8 cellular contexts compared by ENCODE assay signal in genomic region chr1:29236993-29237905, GRCh38. TPM values are rescaled to one million over a fixed set of nuclear protein-coding genes. Genes with fewer than 3 reads are reported as not detected.
A peak's percentile ranks its signal among the peaks of the same experiment; 100 is the strongest.
DNase-seq lines count a peak whose midpoint lies in the region; ATAC-seq and TF ChIP-seq lines count a peak whose summit lies in the region.

No MANE protein-coding gene starts in this region.

- H3K36me3 Mint-ChIP-seq in stimulated activated naive B cell treated with anti-CD40 and anti-IgM and Interleukin-4, amounts not matched to agents 10 μg/mL and 1 μg/mL and 100 μg/mL, for 72 hours = peaks cover 0 to 3% of the 10 kb centered on the region in 2 donors

- TF ChIP-seq CTCF in PC-3 (conservative IDR thresholded peaks at IDR 0.05; ENCODE audit: low read depth, low read length) (no peak), kidney epithelial cell (IDR thresholded peaks at IDR 0.05; ENCODE audit: insufficient read depth, low read length, poor library complexity, severe bottlenecking) (no peak)

- peaks cover 57 to 67% of the 10 kb centered on the region in 2 donors for H3K27me3 Mint-ChIP-seq in stimulated activated naive B cell treated with anti-CD40 and anti-IgM and Interleukin-4, amounts not matched to agents 10 μg/mL and 1 μg/mL and 100 μg/mL, for 72 hours

- H4K20me1 ChIP-seq in PC-3 (ENCODE audit: low read length) = no peaks in the 10 kb centered on the region

- intact Hi-C loops in PC-3 (cut with micrococcal nuclease) = loop anchor here (5.0 to 10.0 kb wide), 7 partner anchors 335 to 1480 kb away; no protein-coding TSS in a partner anchor

- POLR2A ChIA-PET in PC-3 (lab: Charles Lee; ENCODE audit: unreplicated experiment) = no interaction called here

- H3K27ac ChIP-seq in PC-3 (ENCODE audit: low read length) = no peak overlapping the region

- H3K27me3 ChIP-seq in PC-3 (ENCODE audit: low read length) (no peaks in the 10 kb centered on the region), kidney epithelial cell (ENCODE audit: control insufficient read depth, insufficient read depth, low read length) (no peaks in the 10 kb centered on the region)

- H3K9ac ChIP-seq in PC-3 (ENCODE audit: low read length) = peak overlapping the region; percentile 60

- H3K36me3 ChIP-seq in PC-3 (ENCODE audit: low read depth, low read length) (no peaks in the 10 kb centered on the region), kidney epithelial cell (ENCODE audit: control insufficient read depth, insufficient read depth, low read length) (no peaks in the 10 kb centered on the region)

- CTCF ChIA-PET in PC-3 (lab: Charles Lee) = interaction anchor here (0.5 to 1.0 kb wide), 2 partner anchors 452 to 1143 kb away, joined by 3 to 4 read pairs; no protein-coding TSS in a partner anchor

- no peaks in the 10 kb centered on the region for H3K9me3 Mint-ChIP-seq in stimulated activated naive B cell treated with anti-CD40 and anti-IgM and Interleukin-4, amounts not matched to agents 10 μg/mL and 1 μg/mL and 100 μg/mL, for 72 hours

- peak overlapping the region; percentile 83 for H2AFZ ChIP-seq in PC-3 (ENCODE audit: low read length)

- H3K9me3 ChIP-seq in PC-3 (ENCODE audit: low read length) = no peaks in the 10 kb centered on the region

- DNase-seq in NCI-H1417 (lab: John Stamatoyannopoulos, UW) (peak in 2 of 3 experiments; percentile 54 to 69), NCI-H1417 treated with DMSO at 0.1 percent for 48 hours (lab: John Stamatoyannopoulos, UW) (no peak), PC-3 (peak; percentile 31), kidney epithelial cell (ENCODE audit: low read depth) (no peak)
- peak; percentile 6 for DNase-seq in central memory CD4-positive, alpha-beta T cell
- DNase-seq in stimulated activated naive B cell treated with anti-CD40 and anti-IgM and Interleukin-4, amounts not matched to agents 10 μg/mL and 1 μg/mL and 100 μg/mL, for 72 hours = no peak

- H3K9me2 ChIP-seq in PC-3 (replicated peaks; ENCODE audit: low read length) = no peaks in the 10 kb centered on the region

- peaks cover 13 to 21% of the 10 kb centered on the region in 2 donors for H3K4me1 Mint-ChIP-seq in stimulated activated naive B cell treated with anti-CD40 and anti-IgM and Interleukin-4, amounts not matched to agents 10 μg/mL and 1 μg/mL and 100 μg/mL, for 72 hours

- peak overlapping the region; percentile 94 for H3K4me2 ChIP-seq in PC-3 (ENCODE audit: low read length)

- peak overlapping the region; percentile 83 to 86 for H3K4me3 Mint-ChIP-seq in stimulated activated naive B cell treated with anti-CD40 and anti-IgM and Interleukin-4, amounts not matched to agents 10 μg/mL and 1 μg/mL and 100 μg/mL, for 72 hours

- peaks cover 34% of the 10 kb centered on the region for H3K79me2 ChIP-seq in PC-3 (ENCODE audit: low read length)

- peak overlapping the region; percentile 27 for H3K27ac Mint-ChIP-seq in stimulated activated naive B cell treated with anti-CD40 and anti-IgM and Interleukin-4, amounts not matched to agents 10 μg/mL and 1 μg/mL and 100 μg/mL, for 72 hours

- H3K4me3 ChIP-seq in PC-3 (ENCODE audit: low read length) (peak overlapping the region; percentile 90), kidney epithelial cell (ENCODE audit: low read depth, low read length) (peak overlapping the region; percentile 82)

- TSS peak; percentile 77 for BruUV-seq in PC-3 (replicated peaks; lab: Mats Ljungman, UMichigan)

- H3K4me1 ChIP-seq in PC-3 (ENCODE audit: insufficient read depth, low read length) = peaks cover 24% of the 10 kb centered on the region

- ATAC-seq in PC-3 (peak; percentile 10), HG03571 (IDR thresholded peaks at IDR 0.05; ENCODE audit: unreplicated experiment) (no peak), HG03432 (IDR thresholded peaks at IDR 0.05; ENCODE audit: unreplicated experiment) (no peak)
- peak; percentile 10 to 18 for ATAC-seq in stimulated activated naive B cell treated with anti-CD40 and anti-IgM and Interleukin-4, amounts not matched to agents 10 μg/mL and 1 μg/mL and 100 μg/mL, for 72 hours (replicated peaks)

- no peaks in the 10 kb centered on the region for H3F3A ChIP-seq in PC-3 (ENCODE audit: low read length, unreplicated experiment)

RNA-seq across cellular contexts. Expression of gene PTPRU, which starts 0.9 kb away (rescaled TPM):
- total RNA-seq in PC-3 (2014; rRNA removed) (25.7 and 31.4 TPM in 2 replicates), kidney epithelial cell (55.4 and 80.4 TPM in 2 replicates)

RNA-seq across cellular contexts. Expression of gene MECR, which starts 6.5 kb away (rescaled TPM):
- total RNA-seq in PC-3 (2014; rRNA removed) (25.3 and 30.5 TPM in 2 replicates), kidney epithelial cell (23.6 and 30.5 TPM in 2 replicates)

RNA-seq across cellular contexts. Expression of gene SRSF4, which starts 55.5 kb away (rescaled TPM):
- 62.0 and 78.2 TPM in 2 replicates for total RNA-seq in PC-3 (2014; rRNA removed)
- 30.0 and 40.2 TPM in 2 replicates for total RNA-seq in kidney epithelial cell

Comparison
In these comparisons a context has a peak if more than half of its experiments do, and no peak if none do; other contexts are left out.
1. DNase-seq: peak in NCI-H1417 (2 of 3), PC-3 (single experiment) and central memory CD4-positive, alpha-beta T cell (single experiment); none in NCI-H1417 treated with DMSO at 0.1 percent for 48 hours (single experiment), kidney epithelial cell (single experiment) and stimulated activated naive B cell treated with anti-CD40 and anti-IgM and Interleukin-4, amounts not matched to agents 10 μg/mL and 1 μg/mL and 100 μg/mL, for 72 hours (single experiment).
2. ATAC-seq: peak in PC-3 (single experiment) and stimulated activated naive B cell treated with anti-CD40 and anti-IgM and Interleukin-4, amounts not matched to agents 10 μg/mL and 1 μg/mL and 100 μg/mL, for 72 hours (2 of 2); none in HG03571 (single experiment) and HG03432 (single experiment).